In the genomic region with DNA sequence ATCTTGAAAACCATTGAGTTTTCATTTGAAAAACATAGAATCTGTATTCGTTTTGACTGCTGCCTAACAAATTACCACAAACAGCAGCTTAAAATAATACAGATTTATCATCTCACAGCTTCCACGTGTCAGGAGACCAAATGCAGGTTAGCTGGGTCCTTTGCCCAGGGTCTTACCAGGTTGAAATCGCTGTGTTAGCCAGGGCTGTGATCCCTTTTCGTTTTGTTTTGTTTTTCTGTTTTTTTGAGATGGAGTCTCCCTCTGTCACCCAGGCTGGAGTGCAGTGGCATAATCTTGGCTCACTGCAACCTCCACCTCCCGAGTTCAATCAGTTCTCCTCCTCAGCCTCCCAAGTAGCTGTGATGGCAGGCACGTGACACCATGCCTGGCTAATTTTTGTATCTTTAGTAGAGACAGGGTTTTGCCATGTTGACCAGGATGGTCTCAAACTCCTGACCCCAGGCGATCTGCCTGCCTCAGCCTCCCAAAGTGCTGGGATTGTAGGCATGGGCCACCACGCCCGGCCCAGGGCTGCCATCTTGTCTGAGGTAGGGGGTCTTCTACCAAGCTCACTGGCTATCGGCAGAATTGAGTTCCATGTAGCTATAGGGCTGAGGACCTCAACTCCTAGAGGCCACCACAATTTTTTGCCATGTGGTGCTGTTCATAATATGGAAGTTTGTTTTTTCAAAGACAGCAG, we compare ENCODE assay signal across 29 cellular contexts.
"Had no signal": no experiment of that assay in that cellular context is flagged by ENCODE, and none has a peak within 500 bp of the region (broad histone marks: within the 10 kb centered on the region; RNA-seq: fewer than 3 reads in every experiment).

No MANE protein-coding gene starts in this region.

- H3K27me3 Mint-ChIP-seq: naive thymus-derived CD8-positive, alpha-beta T cell; progenitor cell of endocrine pancreas; stimulated activated naive B cell treated with anti-CD40 and anti-IgM and Interleukin-4, amounts not matched to agents 10 μg/mL and 1 μg/mL and 100 μg/mL, for 72 hours had no signal

- H3K36me3 Mint-ChIP-seq: immature natural killer cell; naive thymus-derived CD8-positive, alpha-beta T cell; neural progenitor cell; stimulated activated naive B cell treated with anti-CD40 and anti-IgM and Interleukin-4, amounts not matched to agents 10 μg/mL and 1 μg/mL and 100 μg/mL, for 72 hours had no signal

- H3K4me1 ChIP-seq: left lung, lower lobe of right lung, testis, thyroid gland, vagina had no signal

- DNase-seq: hypothalamus; immature natural killer cell; kidney; left colon; lower lobe of right lung; mammary epithelial cell; mesenchymal stem cell; naive thymus-derived CD8-positive, alpha-beta T cell; nephron progenitor cell; ovary; stimulated activated CD4-positive, alpha-beta T cell treated with anti-CD3 and anti-CD28 coated beads, Interleukin-12 subunit alpha, Interleukin-12 subunit beta, amount 100 ng/mL, for 4 hours; stimulated activated CD4-positive, alpha-beta T cell treated with anti-CD3 and anti-CD28 coated beads, Interleukin-15, amount 100 ng/mL, for 24 hours; stimulated activated CD4-positive, alpha-beta T cell treated with anti-CD3 and anti-CD28 coated beads, Interleukin-2, amount 100 ng/mL, for 24 hours; stimulated activated CD4-positive, alpha-beta T cell treated with anti-CD3 and anti-CD28 coated beads, Interleukin-4, amount 100 ng/mL, for 1 hour; stimulated activated naive B cell treated with anti-CD40 and anti-IgM and Interleukin-4, amounts not matched to agents 10 μg/mL and 1 μg/mL and 100 μg/mL, for 72 hours; stimulated activated naive CD8-positive, alpha-beta T cell treated with anti-CD3 and anti-CD28 coated beads, Interleukin-15, Interleukin-2, amounts not matched to agents 100 U/mL and 50 U/mL, for 24 hours; testis; thyroid gland; transverse colon had no signal

- H3K27ac ChIP-seq: left lung, lower lobe of right lung, neural progenitor cell, ovary, right atrium auricular region, skin epidermis, stomach, testis, thyroid gland, transverse colon, upper lobe of left lung, vagina had no signal

- H3K36me3 ChIP-seq: left lung, lower lobe of right lung, neural progenitor cell, ovary, right atrium auricular region, stomach, thyroid gland, transverse colon, upper lobe of left lung, vagina had no signal

- H3K4me3 ChIP-seq: left lung, lower lobe of right lung, neural progenitor cell, ovary, right atrium auricular region, skin epidermis, stomach, testis, thyroid gland, transverse colon, upper lobe of left lung, vagina had no signal

- ATAC-seq: left lung; lower lobe of right lung; naive thymus-derived CD8-positive, alpha-beta T cell; sciatic nerve; stimulated activated naive B cell treated with anti-CD40 and anti-IgM and Interleukin-4, amounts not matched to agents 10 μg/mL and 1 μg/mL and 100 μg/mL, for 72 hours; stimulated activated naive CD8-positive, alpha-beta T cell treated with anti-CD3 and anti-CD28 coated beads, Interleukin-15, Interleukin-2, amounts not matched to agents 100 U/mL and 50 U/mL, for 24 hours had no signal

- H3K9me3 Mint-ChIP-seq: naive thymus-derived CD8-positive, alpha-beta T cell; stimulated activated naive B cell treated with anti-CD40 and anti-IgM and Interleukin-4, amounts not matched to agents 10 μg/mL and 1 μg/mL and 100 μg/mL, for 72 hours had no signal

- H3K27ac Mint-ChIP-seq: immature natural killer cell; naive thymus-derived CD8-positive, alpha-beta T cell; nephron progenitor cell; neural progenitor cell; progenitor cell of endocrine pancreas; stimulated activated naive B cell treated with anti-CD40 and anti-IgM and Interleukin-4, amounts not matched to agents 10 μg/mL and 1 μg/mL and 100 μg/mL, for 72 hours had no signal

- H3K9me3 ChIP-seq: left lung, lower lobe of right lung, ovary, right atrium auricular region, stomach, testis, thyroid gland, transverse colon, upper lobe of left lung, vagina had no signal

- H3K27me3 ChIP-seq: left lung, neural progenitor cell, ovary, right atrium auricular region, stomach, testis, thyroid gland, transverse colon, upper lobe of left lung, vagina had no signal

- H2AFZ ChIP-seq: neural progenitor cell had no signal

- H3K4me2 ChIP-seq: neural progenitor cell had no signal

- H3K4me1 Mint-ChIP-seq: immature natural killer cell; stimulated activated naive B cell treated with anti-CD40 and anti-IgM and Interleukin-4, amounts not matched to agents 10 μg/mL and 1 μg/mL and 100 μg/mL, for 72 hours had no signal

- H3K9ac ChIP-seq: neural progenitor cell had no signal

- H3K4me3 Mint-ChIP-seq: immature natural killer cell; naive thymus-derived CD8-positive, alpha-beta T cell; nephron progenitor cell; neural progenitor cell; stimulated activated naive B cell treated with anti-CD40 and anti-IgM and Interleukin-4, amounts not matched to agents 10 μg/mL and 1 μg/mL and 100 μg/mL, for 72 hours had no signal

- FAIRE-seq: islet of Langerhans, kidney had no signal
